18 cellular contexts compared by ENCODE assay signal in genomic region chr15:98322551-98322950, GRCh38.
"Had no signal": no experiment of that assay in that cellular context is flagged by ENCODE, and none has a peak within 500 bp of the region (broad histone marks: within the 10 kb centered on the region; RNA-seq: fewer than 3 reads in every experiment).

No MANE protein-coding gene starts in this region.

- H3K4me1 ChIP-seq: right atrium auricular region had no signal

- H2AFZ ChIP-seq: hepatocyte had no signal

- H3K27me3 Mint-ChIP-seq: activated CD4-positive, alpha-beta memory T cell treated with anti-CD3 and anti-CD28 coated beads, Interleukin-2, amount 10 ng/mL, durations not matched to agents 7 days and 5 days; brain; natural killer cell treated with Interleukin-12 subunit alpha and Interleukin-12 subunit beta and Interleukin-15 and Interleukin-18, amount 100 ng/mL, for 72 hours; stimulated activated naive B cell treated with anti-CD40 and anti-IgM and Interleukin-4, amounts not matched to agents 10 μg/mL and 1 μg/mL and 100 μg/mL, for 72 hours had no signal

- H3K9me3 Mint-ChIP-seq: natural killer cell treated with Interleukin-12 subunit alpha and Interleukin-12 subunit beta and Interleukin-15 and Interleukin-18, amount 100 ng/mL, for 72 hours had no signal

- ATAC-seq: left ventricle myocardium superior; natural killer cell treated with Interleukin-12 subunit alpha and Interleukin-12 subunit beta and Interleukin-15 and Interleukin-18, amount 100 ng/mL, for 72 hours; stimulated activated naive B cell treated with anti-CD40 and anti-IgM and Interleukin-4, amounts not matched to agents 10 μg/mL and 1 μg/mL and 100 μg/mL, for 72 hours; WTC11 had no signal

- H3K9me3 ChIP-seq: thyroid gland had no signal

- H3K4me3 Mint-ChIP-seq: activated CD4-positive, alpha-beta memory T cell treated with anti-CD3 and anti-CD28 coated beads, Interleukin-2, amount 10 ng/mL, durations not matched to agents 7 days and 5 days; activated naive CD4-positive, alpha-beta T cell treated with anti-CD3 and anti-CD28 coated beads, Interleukin-2, amount 50 U/mL, for 24 hours; activated T-cell treated with anti-CD3 and anti-CD28 coated beads, Interleukin-2, amount 50 U/mL, for 24 hours; brain; natural killer cell treated with Interleukin-12 subunit alpha and Interleukin-12 subunit beta and Interleukin-15 and Interleukin-18, amount 100 ng/mL, for 72 hours; stimulated activated naive B cell treated with anti-CD40 and anti-IgM and Interleukin-4, amounts not matched to agents 10 μg/mL and 1 μg/mL and 100 μg/mL, for 72 hours; T-helper 1 cell treated with Interleukin-12 subunit alpha and Interleukin-12 subunit beta and Interleukin-4 antibody, amounts not matched to agents 30 μg/mL and 1 μg/mL, for 36 hours; WTC11 had no signal

- H3K79me2 ChIP-seq: hepatocyte had no signal

- H3K36me3 ChIP-seq: right atrium auricular region, thyroid gland had no signal

- H3K36me3 Mint-ChIP-seq: activated naive CD4-positive, alpha-beta T cell treated with anti-CD3 and anti-CD28 coated beads, Interleukin-2, amount 50 U/mL, for 24 hours; brain; natural killer cell treated with Interleukin-12 subunit alpha and Interleukin-12 subunit beta and Interleukin-15 and Interleukin-18, amount 100 ng/mL, for 72 hours; stimulated activated naive B cell treated with anti-CD40 and anti-IgM and Interleukin-4, amounts not matched to agents 10 μg/mL and 1 μg/mL and 100 μg/mL, for 72 hours had no signal

- DNase-seq: activated CD4-positive, alpha-beta memory T cell treated with anti-CD3 and anti-CD28 coated beads, Interleukin-2, amount 10 ng/mL, durations not matched to agents 7 days and 5 days; activated CD4-positive, alpha-beta T cell treated with anti-CD3 and anti-CD28 coated beads for 4 hours; activated T-cell treated with anti-CD3 and anti-CD28 coated beads, Interleukin-2, amount 50 U/mL, for 24 hours; cortex of kidney; effector CD4-positive, alpha-beta T cell; left ventricle myocardium superior; stimulated activated CD4-positive, alpha-beta T cell treated with anti-CD3 and anti-CD28 coated beads, Interleukin-15, amount 100 ng/mL, for 24 hours; stimulated activated CD4-positive, alpha-beta T cell treated with anti-CD3 and anti-CD28 coated beads, Interleukin-4, amount 100 ng/mL, for 1 hour; stimulated activated naive B cell treated with anti-CD40 and anti-IgM and Interleukin-4, amounts not matched to agents 10 μg/mL and 1 μg/mL and 100 μg/mL, for 72 hours had no signal

- H3K4me3 ChIP-seq: hepatocyte, right atrium auricular region, skin epidermis, thyroid gland had no signal

- H3K4me1 Mint-ChIP-seq: activated CD4-positive, alpha-beta memory T cell treated with anti-CD3 and anti-CD28 coated beads, Interleukin-2, amount 10 ng/mL, durations not matched to agents 7 days and 5 days; activated naive CD4-positive, alpha-beta T cell treated with anti-CD3 and anti-CD28 coated beads, Interleukin-2, amount 50 U/mL, for 24 hours had no signal

- H3K27ac Mint-ChIP-seq: activated CD4-positive, alpha-beta memory T cell treated with anti-CD3 and anti-CD28 coated beads, Interleukin-2, amount 10 ng/mL, durations not matched to agents 7 days and 5 days; activated naive CD4-positive, alpha-beta T cell treated with anti-CD3 and anti-CD28 coated beads, Interleukin-2, amount 50 U/mL, for 24 hours; activated T-cell treated with anti-CD3 and anti-CD28 coated beads, Interleukin-2, amount 50 U/mL, for 24 hours; natural killer cell treated with Interleukin-12 subunit alpha and Interleukin-12 subunit beta and Interleukin-15 and Interleukin-18, amount 100 ng/mL, for 72 hours; stimulated activated naive B cell treated with anti-CD40 and anti-IgM and Interleukin-4, amounts not matched to agents 10 μg/mL and 1 μg/mL and 100 μg/mL, for 72 hours; T-helper 1 cell treated with Interleukin-12 subunit alpha and Interleukin-12 subunit beta and Interleukin-4 antibody, amounts not matched to agents 30 μg/mL and 1 μg/mL, for 36 hours; WTC11 had no signal

- H3K27ac ChIP-seq: hepatocyte, right atrium auricular region, thyroid gland had no signal

- H3K4me2 ChIP-seq: hepatocyte had no signal

- H3K27me3 ChIP-seq: hepatocyte, right atrium auricular region, thyroid gland had no signal
